In genomic region chr6:47242483-47243386, GRCh38 we compare ENCODE assay signal across 8 cellular contexts.
DNase-seq lines count a peak whose midpoint lies in the region; ATAC-seq and TF ChIP-seq lines count a peak whose summit lies in the region.

No MANE protein-coding gene starts in this region.

- no peak for TF ChIP-seq CTCF in activated CD8-positive, alpha-beta T cell treated with anti-CD3 and anti-CD28 coated beads for 36 hours (IDR thresholded peaks at IDR 0.05)
- TF ChIP-seq CTCF in mesothelial cell of epicardium (IDR thresholded peaks at IDR 0.05; ENCODE audit: unreplicated experiment), result no peak

- H3K27me3 ChIP-seq in effector memory CD4-positive, alpha-beta T cell (replicated peaks; ENCODE audit: control insufficient read depth, insufficient read depth, low read length, poor library complexity, severe bottlenecking), result no peaks in the 10 kb centered on the region

- TF ChIP-seq POLR2A in GM19099 (IDR thresholded peaks at IDR 0.05; ENCODE audit: extremely low read depth, insufficient read length, low read depth), result peak; percentile 44

- H3K36me3 ChIP-seq in effector memory CD4-positive, alpha-beta T cell (ENCODE audit: control insufficient read depth, insufficient read depth, low read length), result no peaks in the 10 kb centered on the region

- intact Hi-C loops in activated CD8-positive, alpha-beta T cell treated with anti-CD3 and anti-CD28 coated beads for 36 hours (cut with micrococcal nuclease), result no loop called here

- no peak overlapping the region for H3K27ac ChIP-seq in effector memory CD4-positive, alpha-beta T cell (ENCODE audit: insufficient read depth, low read length, poor library complexity, severe bottlenecking)

- POLR2A ChIA-PET in activated CD8-positive, alpha-beta T cell treated with anti-CD3 and anti-CD28 coated beads for 36 hours (lab: Charles Lee), result interaction anchor here (0.9 kb wide), 1 partner anchor 10 kb away, joined by 5 read pairs; no protein-coding TSS in a partner anchor

- CTCF ChIA-PET in activated CD8-positive, alpha-beta T cell treated with anti-CD3 and anti-CD28 coated beads for 36 hours (lab: Charles Lee), result interaction anchor here (0.7 to 1.3 kb wide), 3 partner anchors 9 to 146 kb away, joined by 3 to 7 read pairs (median 4); no protein-coding TSS in a partner anchor

- no peak overlapping the region for H3K27ac Mint-ChIP-seq in activated CD8-positive, alpha-beta T cell treated with anti-CD3 and anti-CD28 coated beads for 36 hours
- H3K27ac Mint-ChIP-seq in mesothelial cell of epicardium, result peak overlapping the region; percentile 51

- DNase-seq in Ammon's horn (ENCODE audit: low spot score) (peak; percentile 79), NCI-H524 (lab: John Stamatoyannopoulos, UW) (peak; percentile 33 to 82), mesothelial cell of epicardium (ENCODE audit: low spot score in 2 of 2, unreplicated experiment in 2 of 2) (peak in 1 of 2 experiments; percentile 48)
- DNase-seq in activated CD8-positive, alpha-beta T cell treated with anti-CD3 and anti-CD28 coated beads for 36 hours, result peak; percentile 81
- DNase-seq in effector memory CD4-positive, alpha-beta T cell, result peak in 2 of 3 donors; percentile 2 to 8
- peak; percentile 2 to 17 for DNase-seq in stimulated activated CD8-positive, alpha-beta memory T cell treated with anti-CD3 and anti-CD28 coated beads, Interleukin-4, amount 100 ng/mL, for 4 hours (ENCODE audit: low read depth in 2 of 2, low spot score in 1 of 2)

- ATAC-seq in HG03175 (IDR thresholded peaks at IDR 0.05; ENCODE audit: unreplicated experiment), result peak; percentile 96
- ATAC-seq in activated CD8-positive, alpha-beta T cell treated with anti-CD3 and anti-CD28 coated beads for 36 hours, result peak; percentile 98

- no peaks in the 10 kb centered on the region for H3K9me3 ChIP-seq in effector memory CD4-positive, alpha-beta T cell (ENCODE audit: control insufficient read depth, low read length)

- H3K9me3 Mint-ChIP-seq in activated CD8-positive, alpha-beta T cell treated with anti-CD3 and anti-CD28 coated beads for 36 hours, result no peaks in the 10 kb centered on the region
- no peaks in the 10 kb centered on the region for H3K9me3 Mint-ChIP-seq in mesothelial cell of epicardium

- no peaks in the 10 kb centered on the region for H3K27me3 Mint-ChIP-seq in activated CD8-positive, alpha-beta T cell treated with anti-CD3 and anti-CD28 coated beads for 36 hours
- no peaks in the 10 kb centered on the region for H3K27me3 Mint-ChIP-seq in mesothelial cell of epicardium (ENCODE audit: low read depth)

- no peaks in the 10 kb centered on the region for H3K36me3 Mint-ChIP-seq in activated CD8-positive, alpha-beta T cell treated with anti-CD3 and anti-CD28 coated beads for 36 hours (ENCODE audit: low read depth)
- H3K36me3 Mint-ChIP-seq in mesothelial cell of epicardium, result peaks cover 3% of the 10 kb centered on the region

- H3K4me1 ChIP-seq in effector memory CD4-positive, alpha-beta T cell (ENCODE audit: control insufficient read depth, insufficient read depth, low read length, poor library complexity, severe bottlenecking), result no peaks in the 10 kb centered on the region

- H3K4me3 Mint-ChIP-seq in activated CD8-positive, alpha-beta T cell treated with anti-CD3 and anti-CD28 coated beads for 36 hours, result no peak overlapping the region
- no peak overlapping the region for H3K4me3 Mint-ChIP-seq in mesothelial cell of epicardium

- no peak overlapping the region for H3K4me3 ChIP-seq in effector memory CD4-positive, alpha-beta T cell (ENCODE audit: insufficient read depth, low read depth, low read length, poor library complexity, severe bottlenecking)

- H3K4me1 Mint-ChIP-seq in activated CD8-positive, alpha-beta T cell treated with anti-CD3 and anti-CD28 coated beads for 36 hours (ENCODE audit: low read depth), result peaks cover 37% of the 10 kb centered on the region
- H3K4me1 Mint-ChIP-seq in mesothelial cell of epicardium, result peaks cover 17% of the 10 kb centered on the region
